18 cellular contexts compared by ENCODE assay signal in the genomic region with DNA sequence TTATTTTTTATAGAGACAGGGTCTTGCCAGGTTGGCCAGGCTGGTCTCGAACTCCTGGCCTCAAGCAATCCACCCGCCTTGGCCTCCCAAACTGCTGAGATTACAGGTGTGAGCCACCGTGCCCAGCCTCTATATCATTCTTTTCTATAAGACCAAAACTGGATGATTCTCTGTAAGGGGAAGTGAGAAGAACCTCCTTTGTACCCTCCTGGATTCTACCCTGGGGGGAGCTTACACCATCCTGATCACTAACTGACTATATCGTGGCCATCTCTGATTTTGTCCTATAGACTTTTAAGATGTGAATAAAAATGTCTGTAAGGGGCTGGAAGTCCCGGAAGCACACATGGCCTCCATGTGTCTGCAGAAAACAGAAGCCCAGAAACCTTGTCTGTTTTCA.
"Had no signal": no experiment of that assay in that cellular context is flagged by ENCODE, and none has a peak within 500 bp of the region (broad histone marks: within the 10 kb centered on the region; RNA-seq: fewer than 3 reads in every experiment).

No MANE protein-coding gene starts in this region.

- H3K4me2 ChIP-seq: KMS-11 had no signal

- H3K27me3 ChIP-seq: SJSA1 had no signal

- H3K9me3 ChIP-seq: SJSA1 had no signal

- H3K27ac ChIP-seq: KMS-11, SJSA1 had no signal

- H3K36me3 ChIP-seq: SJSA1 had no signal

- ATAC-seq: activated CD8-positive, alpha-beta memory T cell treated with anti-CD3 and anti-CD28 coated beads, Interleukin-2, amount 10 ng/mL, durations not matched to agents 7 days and 5 days had no signal

- DNase-seq: activated B cell treated with CpG ODN at 0.5 μM for 24 hours; activated CD4-positive, alpha-beta T cell treated with anti-CD3 and anti-CD28 coated beads for 1 hour; activated CD4-positive, alpha-beta T cell treated with anti-CD3 and anti-CD28 coated beads, Interleukin-2, amount 10 ng/mL, durations not matched to agents 24 days and 14 days; activated CD4-positive, alpha-beta T cell treated with anti-CD3 and anti-CD28 coated beads, Interleukin-2, amount 50 U/mL, for 48 hours; activated CD8-positive, alpha-beta memory T cell treated with anti-CD3 and anti-CD28 coated beads, Interleukin-2, amount 10 ng/mL, durations not matched to agents 7 days and 5 days; activated gamma-delta T cell; activated naive CD4-positive, alpha-beta T cell treated with anti-CD3 and anti-CD28 coated beads for 36 hours; activated T-cell treated with anti-CD3 and anti-CD28 coated beads, Interleukin-2, amount 50 U/mL, for 24 hours; amygdala; NCI-H1092; NCI-H1417; NCI-H1694; NCI-H2029; NCI-H510A treated with DMSO at 0.1 percent for 48 hours; NCI-H69; NK-92 treated with Interleukin-12 subunit alpha and Interleukin-12 subunit beta, amount 100 ng/mL, for 24 hours had no signal

- H3K9ac ChIP-seq: KMS-11 had no signal

- H3K4me3 ChIP-seq: SJSA1 had no signal
